ENCODE assay signal across 14 cellular contexts in the genomic region with DNA sequence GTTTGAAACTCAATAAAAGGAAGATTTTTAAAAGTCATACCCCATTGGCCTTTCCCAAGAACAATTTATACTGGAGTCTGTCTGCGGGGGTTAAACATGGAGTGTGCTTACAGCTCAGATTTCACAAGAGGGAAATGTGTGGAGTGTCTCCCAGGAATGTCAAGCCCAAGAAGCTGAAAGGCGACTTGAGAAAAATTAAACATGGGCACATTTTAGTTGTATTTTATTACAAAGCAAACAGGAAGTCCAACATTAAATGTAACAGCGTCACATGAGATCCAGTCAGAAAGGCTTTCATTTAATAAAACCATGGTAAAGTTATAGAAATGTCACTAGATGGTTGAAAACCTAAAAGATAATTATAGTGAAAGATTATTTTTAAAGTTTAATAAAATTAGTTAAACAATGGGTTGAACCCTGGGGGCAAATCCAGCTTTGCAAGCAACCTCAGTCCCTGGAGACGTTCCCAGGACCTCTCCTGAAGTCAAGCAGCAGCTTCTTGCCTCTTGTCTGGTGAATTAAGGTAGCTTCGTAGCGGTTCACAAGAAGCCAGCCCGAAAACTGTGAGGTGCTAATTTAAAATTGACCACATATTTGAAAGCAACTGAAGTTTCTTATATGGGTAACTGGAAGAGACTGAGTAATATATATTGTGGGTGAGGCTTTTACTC.
DNase-seq lines count a peak whose midpoint lies in the region; ATAC-seq and TF ChIP-seq lines count a peak whose summit lies in the region.
"Had no signal": no experiment of that assay in that cellular context is flagged by ENCODE, and none has a peak within 500 bp of the region (broad histone marks: within the 10 kb centered on the region; RNA-seq: fewer than 3 reads in every experiment).

No MANE protein-coding gene starts in this region.

- H3K4me1 ChIP-seq in mammary epithelial cell (ENCODE audit: insufficient read depth, low read length) (no peaks in the 10 kb centered on the region), breast epithelium (no peaks in the 10 kb centered on the region), OCI-LY7 (ENCODE audit: insufficient read depth, low read length, poor library complexity, severe bottlenecking) (no peaks in the 10 kb centered on the region), foreskin keratinocyte (no peaks in the 10 kb centered on the region)
- H3K4me1 ChIP-seq: psoas muscle had no signal

- H3K4me2 ChIP-seq in mammary epithelial cell (ENCODE audit: insufficient read depth, low read depth, low read length): peak overlapping the region; percentile 25
- no peak overlapping the region for H3K4me2 ChIP-seq in OCI-LY7 (ENCODE audit: low read length)
- H3K4me2 ChIP-seq: PC-9 had no signal

- no peaks in the 10 kb centered on the region for H3K36me3 ChIP-seq in mammary epithelial cell (ENCODE audit: insufficient read depth, low read length)
- no peaks in the 10 kb centered on the region for H3K36me3 ChIP-seq in breast epithelium
- H3K36me3 ChIP-seq in OCI-LY7 (ENCODE audit: insufficient read depth, low read length): no peaks in the 10 kb centered on the region

- H2AFZ ChIP-seq in mammary epithelial cell (ENCODE audit: low read depth, low read length): peak overlapping the region; percentile 47
- no peak overlapping the region for H2AFZ ChIP-seq in OCI-LY7 (ENCODE audit: low read length)
- H2AFZ ChIP-seq: PC-9 had no signal

- POLR2A ChIA-PET in OCI-LY7 (lab: Charles Lee): no interaction called here

- intact Hi-C loops in mammary epithelial cell (cut with micrococcal nuclease): no loop called here
- intact Hi-C loops in breast epithelium (cut with DNase I; ENCODE audit: low total_unique reads): loop anchor here (5.0 kb wide), 1 partner anchor 1440 kb away; no protein-coding TSS in a partner anchor
- intact Hi-C loops in OCI-LY7 (cut with micrococcal nuclease; ENCODE audit: unreplicated experiment): no loop called here

- no peak for ATAC-seq in HG02678 (IDR thresholded peaks at IDR 0.05; ENCODE audit: unreplicated experiment)
- no peak for ATAC-seq in foreskin keratinocyte
- ATAC-seq: activated CD8-positive, alpha-beta T cell treated with anti-CD3 and anti-CD28 coated beads, Interleukin-2, amount 10 ng/mL, durations not matched to agents 7 days and 5 days; psoas muscle had no signal

- DNase-seq in mammary epithelial cell (no peak), breast epithelium (ENCODE audit: low spot score in 2 of 2) (no peak), fibroblast of gingiva (ENCODE audit: low read depth) (peak; percentile 80), myocyte (ENCODE audit: low read depth) (peak; percentile 62), NCI-H345 (lab: John Stamatoyannopoulos, UW) (no peak), OCI-LY7 (ENCODE audit: low spot score) (no peak), foreskin keratinocyte (no peak)
- DNase-seq: activated CD8-positive, alpha-beta T cell treated with anti-CD3 and anti-CD28 coated beads, Interleukin-2, amount 10 ng/mL, durations not matched to agents 7 days and 5 days; CD8-positive, alpha-beta memory T cell; HFFc6; KBM-7; PC-9; psoas muscle had no signal

- dilution Hi-C loops in mammary epithelial cell (cut with HindIII; ENCODE audit: low sequenced_read_pairs): no loop called here

- H3K79me2 ChIP-seq in mammary epithelial cell (ENCODE audit: insufficient read depth, low read length) (no peaks in the 10 kb centered on the region), OCI-LY7 (ENCODE audit: insufficient read depth, low read depth, low read length) (no peaks in the 10 kb centered on the region)

- in situ Hi-C loops in mammary epithelial cell (cut with MboI; ENCODE audit: low sequenced_read_pairs in 2 of 2): no loop called here

- H3K27me3 ChIP-seq in mammary epithelial cell (ENCODE audit: insufficient read depth, low read length): no peaks in the 10 kb centered on the region
- H3K27me3 ChIP-seq in breast epithelium: no peaks in the 10 kb centered on the region
- no peaks in the 10 kb centered on the region for H3K27me3 ChIP-seq in foreskin keratinocyte

- H4K20me1 ChIP-seq in mammary epithelial cell (ENCODE audit: insufficient read depth, low read length) (no peaks in the 10 kb centered on the region), OCI-LY7 (ENCODE audit: insufficient read depth, low read length) (no peaks in the 10 kb centered on the region)

- TF ChIP-seq CTCF in mammary epithelial cell (conservative IDR thresholded peaks at IDR 0.05 in 1 of 2, IDR thresholded peaks at IDR 0.05 in 1 of 2; ENCODE audit: extremely low read depth in 1 of 2, insufficient read depth in 1 of 2, low read depth in 1 of 2, low read length in 2 of 2): no peak
- no peak for TF ChIP-seq CTCF in breast epithelium (IDR thresholded peaks at IDR 0.05)
- no peak for TF ChIP-seq CTCF in OCI-LY7 (conservative IDR thresholded peaks at IDR 0.05; ENCODE audit: low read length)
- TF ChIP-seq CTCF in foreskin keratinocyte (conservative IDR thresholded peaks at IDR 0.05): no peak

- 24% methylated on average over 7 of the region's 7 CpGs for WGBS in mammary epithelial cell (ENCODE audit: low coverage, missing lambda C conversion rate)

- CTCF ChIA-PET in mammary epithelial cell (lab: Charles Lee; ENCODE audit: low non-redundant PET): no interaction called here
- CTCF ChIA-PET in OCI-LY7 (lab: Charles Lee; ENCODE audit: unreplicated experiment): no interaction called here

- TF ChIP-seq POLR2A in breast epithelium (IDR thresholded peaks at IDR 0.05): no peak

- no peaks in the 10 kb centered on the region for H3K9me3 ChIP-seq in mammary epithelial cell (replicated peaks; ENCODE audit: insufficient read depth, low read length)
- H3K9me3 ChIP-seq in breast epithelium: no peaks in the 10 kb centered on the region
- no peaks in the 10 kb centered on the region for H3K9me3 ChIP-seq in OCI-LY7 (ENCODE audit: low read length)
- H3K9me3 ChIP-seq: psoas muscle had no signal

- H3K27ac ChIP-seq in mammary epithelial cell (ENCODE audit: insufficient read depth, low read depth, low read length): no peak overlapping the region
- H3K27ac ChIP-seq in breast epithelium: peak overlapping the region in 1 of 2 donors; percentile 16
- H3K27ac ChIP-seq in OCI-LY7 (ENCODE audit: low read depth, low read length, poor library complexity, severe bottlenecking): no peak overlapping the region
- H3K27ac ChIP-seq in foreskin keratinocyte: no peak overlapping the region
- H3K27ac ChIP-seq: PC-9, psoas muscle had no signal

- BruUV-seq in mammary epithelial cell (replicated peaks; lab: Mats Ljungman, UMichigan) (no TSS peak), OCI-LY7 (replicated peaks; lab: Mats Ljungman, UMichigan) (no TSS peak)

- H3K4me3 ChIP-seq in mammary epithelial cell (replicated peaks in 1 of 3; ENCODE audit: insufficient read depth in 1 of 3, low read depth in 2 of 3, low read length in 3 of 3): no peak overlapping the region
- H3K4me3 ChIP-seq in breast epithelium: no peak overlapping the region
- H3K4me3 ChIP-seq in OCI-LY7 (ENCODE audit: low read depth, low read length, poor library complexity, severe bottlenecking): no peak overlapping the region
- H3K4me3 ChIP-seq: PC-9, psoas muscle had no signal

- no peak overlapping the region for H3K9ac ChIP-seq in mammary epithelial cell (ENCODE audit: insufficient read depth, low read length)

- H3K9me2 ChIP-seq in OCI-LY7 (ENCODE audit: insufficient read depth, low read length): no peaks in the 10 kb centered on the region

Comparison
In these comparisons a context has a peak if more than half of its experiments do, and no peak if none do; other contexts are left out.
1. DNase-seq: peak in fibroblast of gingiva (single experiment) and myocyte (single experiment); none in mammary epithelial cell (single experiment), breast epithelium (0 of 2), NCI-H345 (single experiment), OCI-LY7 (single experiment) and foreskin keratinocyte (0 of 2).